In the genomic region with DNA sequence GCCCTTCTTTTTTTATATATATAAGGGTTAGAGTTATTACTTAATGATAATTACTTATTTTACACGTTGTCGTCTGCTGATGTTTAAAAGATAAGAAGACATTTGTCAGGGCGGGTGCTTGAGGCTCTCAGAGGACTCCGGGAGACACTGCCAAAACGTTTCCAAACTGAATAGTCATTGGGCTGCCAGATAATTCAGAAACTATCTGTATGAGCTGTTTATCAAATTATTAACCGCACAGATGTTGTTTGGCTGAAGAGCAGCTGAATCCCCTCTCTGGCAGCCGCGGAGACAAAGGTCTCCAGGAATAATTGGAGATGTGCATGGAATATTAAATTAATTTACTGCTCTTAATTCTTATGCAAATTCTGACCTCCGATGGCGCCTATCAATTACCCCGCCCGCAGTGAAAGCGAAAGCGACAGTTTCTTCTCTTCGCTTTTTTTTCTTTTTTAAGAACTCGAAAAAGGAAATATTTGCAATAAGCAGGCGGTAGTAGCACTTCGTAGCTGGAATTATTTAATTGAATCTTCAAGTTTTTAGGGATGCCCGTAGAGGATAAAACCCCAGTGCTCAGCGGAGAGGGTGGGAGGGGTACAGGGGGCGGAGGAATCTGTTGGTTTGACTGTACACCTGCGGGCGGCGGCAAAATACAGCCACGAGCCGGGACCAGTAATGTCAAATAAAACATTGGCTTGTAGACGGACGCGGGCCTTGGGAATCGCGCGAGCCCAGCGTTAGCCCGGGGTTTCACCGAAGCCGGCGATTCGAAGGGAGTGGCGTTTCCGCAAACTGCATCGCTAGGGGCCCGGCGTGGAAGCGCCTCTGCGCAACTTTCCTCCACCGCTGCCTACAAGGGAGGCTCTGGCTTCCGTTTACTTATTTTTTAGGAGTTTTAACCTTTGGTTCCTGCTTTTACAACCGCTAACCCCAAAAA, we compare ENCODE assay signal across 9 cellular contexts. TPM values are rescaled to one million over a fixed set of nuclear protein-coding genes. Genes with fewer than 3 reads are reported as not detected.
A peak's percentile ranks its signal among the peaks of the same experiment; 100 is the strongest.
DNase-seq lines count a peak whose midpoint lies in the region; ATAC-seq, FAIRE-seq and TF ChIP-seq lines count a peak whose summit lies in the region.
"Had no signal": no experiment of that assay in that cellular context is flagged by ENCODE, and none has a peak within 500 bp of the region (broad histone marks: within the 10 kb centered on the region; RNA-seq: fewer than 3 reads in every experiment).

No MANE protein-coding gene starts in this region.

- H3F3A ChIP-seq in OCI-LY1 (ENCODE audit: insufficient read depth, low read length), result 0 out of 2 replicates have a peak, but pooled peaks cover 7% of the 10 kb centered on the region

- H2AFZ ChIP-seq in OCI-LY1 (ENCODE audit: low read length) (peak overlapping the region; percentile 69), astrocyte (ENCODE audit: low read depth, low read length) (no peak overlapping the region)

- H3K9me3 ChIP-seq in OCI-LY1 (ENCODE audit: low read length) (no peaks in the 10 kb centered on the region), astrocyte (ENCODE audit: insufficient read depth, low read depth, low read length) (no peaks in the 10 kb centered on the region), SJCRH30 (replicated peaks) (no peaks in the 10 kb centered on the region)

- H3K79me2 ChIP-seq in OCI-LY1 (ENCODE audit: insufficient read depth, low read length), result no peaks in the 10 kb centered on the region
- H3K79me2 ChIP-seq in astrocyte (ENCODE audit: insufficient read depth, low read length), result no peaks in the 10 kb centered on the region

- DNase-seq in NCI-H1105 treated with DMSO at 0.1 percent for 48 hours (lab: John Stamatoyannopoulos, UW) (peak; percentile 27), NCI-H1105 (lab: John Stamatoyannopoulos, UW) (no peak), astrocyte (ENCODE audit: low read depth) (no peak), left colon (peak; percentile 35 to 59), SJCRH30 (no peak)
- DNase-seq in stimulated activated naive CD4-positive, alpha-beta T cell treated with Interleukin-2 at 50 U/mL for 16 hours (lab: John Stamatoyannopoulos, UW), result peak; percentile 33

- H3K4me2 ChIP-seq in OCI-LY1 (ENCODE audit: low read length) (peak overlapping the region; percentile 76), astrocyte (ENCODE audit: low read length) (peak overlapping the region; percentile 77)

- ATAC-seq in HG03135 (IDR thresholded peaks at IDR 0.05; ENCODE audit: unreplicated experiment) (peak; percentile 41), left colon (peak; percentile 62)

- H3K9me2 ChIP-seq in OCI-LY1 (ENCODE audit: low read depth, low read length), result no peaks in the 10 kb centered on the region

- H3K4me1 ChIP-seq in OCI-LY1 (ENCODE audit: insufficient read depth, low read length, severe bottlenecking), result peaks cover 55% of the 10 kb centered on the region
- H3K4me1 ChIP-seq in astrocyte (ENCODE audit: insufficient read depth, low read length), result peaks cover 4% of the 10 kb centered on the region
- H3K4me1 ChIP-seq in SJCRH30, result no peaks in the 10 kb centered on the region

- FAIRE-seq in astrocyte (lab: Jason Lieb, UNC), result no peak

- H3K36me3 Mint-ChIP-seq in astrocyte (ENCODE audit: low read depth, unreplicated experiment), result no peaks in the 10 kb centered on the region

- H3K36me3 ChIP-seq in OCI-LY1 (ENCODE audit: insufficient read depth, low read length) (no peaks in the 10 kb centered on the region), astrocyte (ENCODE audit: insufficient read depth, low read length) (no peaks in the 10 kb centered on the region), SJCRH30 (no peaks in the 10 kb centered on the region)

- H3K27me3 ChIP-seq in OCI-LY1 (ENCODE audit: insufficient read depth, low read length), result no peaks in the 10 kb centered on the region
- H3K27me3 ChIP-seq in astrocyte (ENCODE audit: insufficient read depth, low read length), result peaks cover 86% of the 10 kb centered on the region
- no peaks in the 10 kb centered on the region for H3K27me3 ChIP-seq in SJCRH30

- H4K20me1 ChIP-seq in OCI-LY1 (ENCODE audit: insufficient read depth, low read length), result no peaks in the 10 kb centered on the region
- H4K20me1 ChIP-seq in astrocyte (ENCODE audit: insufficient read depth, low read length), result no peaks in the 10 kb centered on the region

- intact Hi-C loops in left colon (cut with DNase I, micrococcal nuclease), result no loop called here

- peak overlapping the region; percentile 67 for H3K9ac ChIP-seq in OCI-LY1 (ENCODE audit: low read length)
- no peak overlapping the region for H3K9ac ChIP-seq in astrocyte (ENCODE audit: low read length)

- peaks cover 3% of the 10 kb centered on the region for H3K9me3 Mint-ChIP-seq in astrocyte (ENCODE audit: unreplicated experiment)

- no peak for TF ChIP-seq CTCF in OCI-LY1 (IDR thresholded peaks at IDR 0.05; ENCODE audit: low read length)
- TF ChIP-seq CTCF in astrocyte (IDR thresholded peaks at IDR 0.05; ENCODE audit: insufficient read depth, low read depth, low read length), result no peak

- H3K27ac ChIP-seq in OCI-LY1 (ENCODE audit: low read depth, low read length, poor library complexity, severe bottlenecking), result peak overlapping the region; percentile 71
- no peak overlapping the region for H3K27ac ChIP-seq in astrocyte (ENCODE audit: low read depth, low read length)
- no peak overlapping the region for H3K27ac ChIP-seq in SJCRH30
- H3K27ac ChIP-seq: 22Rv1 had no signal

- H3K27me3 Mint-ChIP-seq in astrocyte (ENCODE audit: low read depth, unreplicated experiment), result peaks cover 84% of the 10 kb centered on the region

- H3K4me3 ChIP-seq in OCI-LY1 (ENCODE audit: low read depth, low read length, poor library complexity, severe bottlenecking) (peak overlapping the region; percentile 66), astrocyte (ENCODE audit: insufficient read depth, low read depth, low read length) (peak overlapping the region; percentile 42), SJCRH30 (no peak overlapping the region)

- H3K4me1 Mint-ChIP-seq in astrocyte (ENCODE audit: low read depth, unreplicated experiment), result no peaks in the 10 kb centered on the region

- H3K4me3 Mint-ChIP-seq in astrocyte (ENCODE audit: unreplicated experiment), result peak overlapping the region; percentile 83

- H3K27ac Mint-ChIP-seq in astrocyte (ENCODE audit: unreplicated experiment), result peak overlapping the region; percentile 92

RNA-seq across cellular contexts. Expression of gene LINC00237, which starts 6.2 kb away (rescaled TPM):
- total RNA-seq in astrocyte (not detected in 2 replicates), left colon (not detected)
- total RNA-seq in SJCRH30 (2014; rRNA removed; shearing (Covaris generic)), result not detected in 2 replicates

RNA-seq across cellular contexts. Expression of gene KIZ, which starts 26.0 kb away (rescaled TPM):
- total RNA-seq in astrocyte (9.7 and 15.5 TPM in 2 replicates), left colon (10 to 100 TPM; 10.0 to 23.4 TPM)
- total RNA-seq in SJCRH30 (2014; rRNA removed; shearing (Covaris generic)), result 17.8 and 18.3 TPM in 2 replicates

Comparison
In these comparisons a context has a peak if more than half of its experiments do, and no peak if none do; other contexts are left out.
1. DNase-seq: peak in NCI-H1105 treated with DMSO at 0.1 percent for 48 hours (single experiment), left colon (2 of 2) and stimulated activated naive CD4-positive, alpha-beta T cell treated with Interleukin-2 at 50 U/mL for 16 hours (single experiment); none in NCI-H1105 (single experiment), astrocyte (single experiment) and SJCRH30 (0 of 2).